In the genomic region with DNA sequence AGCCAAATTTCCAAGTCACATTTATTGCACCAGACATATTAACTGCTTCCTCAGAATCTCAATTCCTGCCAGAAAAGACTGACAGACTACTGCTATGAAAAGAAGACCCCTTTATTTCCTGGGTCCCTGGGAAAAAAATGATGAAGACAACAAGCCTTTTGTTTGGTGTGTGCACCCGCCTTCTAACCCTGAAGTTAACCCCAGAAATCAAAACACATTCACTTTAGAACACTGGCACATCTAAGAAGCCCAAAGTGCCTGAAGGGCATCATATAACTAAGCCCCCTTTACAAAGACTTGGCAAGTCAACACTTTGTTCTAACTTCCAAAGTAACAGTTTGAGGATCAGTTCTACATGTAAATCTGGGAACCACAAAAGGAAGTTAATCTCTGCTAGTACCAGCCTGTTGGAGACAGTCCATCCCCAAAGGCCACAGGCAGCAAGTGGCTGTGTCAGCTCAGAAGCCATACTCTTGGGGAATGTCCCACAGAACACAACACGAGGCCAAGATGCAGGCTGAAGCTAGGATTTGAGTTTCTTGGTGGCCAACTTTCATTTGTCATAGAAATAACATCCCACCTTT, we compare ENCODE assay signal across 23 cellular contexts. TPM values are rescaled to one million over a fixed set of nuclear protein-coding genes. Genes with fewer than 3 reads are reported as not detected.
DNase-seq lines count a peak whose midpoint lies in the region; TF ChIP-seq lines count a peak whose summit lies in the region.
"Had no signal": no experiment of that assay in that cellular context is flagged by ENCODE, and none has a peak within 500 bp of the region (broad histone marks: within the 10 kb centered on the region; RNA-seq: fewer than 3 reads in every experiment).

No MANE protein-coding gene starts in this region.

- TF ChIP-seq CTCF in endothelial cell (IDR thresholded peaks at IDR 0.05; ENCODE audit: unreplicated experiment), result no peak
- no peak for TF ChIP-seq CTCF in vagina (IDR thresholded peaks at IDR 0.05)

- H3K9ac ChIP-seq in SK-N-MC (ENCODE audit: insufficient read length), result peak overlapping the region; percentile 41

- intact Hi-C loops in vagina (cut with DNase I), result no loop called here

- no peaks in the 10 kb centered on the region for H3K9me3 Mint-ChIP-seq in endothelial cell (ENCODE audit: unreplicated experiment)
- H3K9me3 Mint-ChIP-seq: activated T-cell treated with anti-CD3 and anti-CD28 coated beads, Interleukin-2, amount 50 U/mL, for 24 hours; effector memory CD8-positive, alpha-beta T cell; HFFc6; naive thymus-derived CD8-positive, alpha-beta T cell had no signal

- H3K27ac Mint-ChIP-seq in endothelial cell (ENCODE audit: unreplicated experiment), result peak overlapping the region; percentile 96
- H3K27ac Mint-ChIP-seq: activated T-cell treated with anti-CD3 and anti-CD28 coated beads, Interleukin-2, amount 50 U/mL, for 24 hours; effector memory CD8-positive, alpha-beta T cell; HFFc6 had no signal

- H3K27ac ChIP-seq in SK-N-MC (peak overlapping the region; percentile 94), vagina (peak overlapping the region; percentile 36)
- H3K27ac ChIP-seq: pancreas had no signal

- H3K4me3 Mint-ChIP-seq in endothelial cell (ENCODE audit: unreplicated experiment), result no peak overlapping the region
- H3K4me3 Mint-ChIP-seq: activated T-cell treated with anti-CD3 and anti-CD28 coated beads, Interleukin-2, amount 50 U/mL, for 24 hours; effector memory CD8-positive, alpha-beta T cell; HFFc6; naive thymus-derived CD8-positive, alpha-beta T cell had no signal

- H3K4me1 ChIP-seq in vagina, result peaks cover 8% of the 10 kb centered on the region
- H3K4me1 ChIP-seq: colonic mucosa, pancreas, right lobe of liver had no signal

- no peaks in the 10 kb centered on the region for H3K9me3 ChIP-seq in SK-N-MC (ENCODE audit: low read depth, low read length)
- no peaks in the 10 kb centered on the region for H3K9me3 ChIP-seq in vagina
- H3K9me3 ChIP-seq: adrenal gland, colonic mucosa, pancreas, right lobe of liver had no signal

- H3K36me3 ChIP-seq in SK-N-MC (ENCODE audit: insufficient read depth, low read length), result no peaks in the 10 kb centered on the region
- no peaks in the 10 kb centered on the region for H3K36me3 ChIP-seq in vagina
- H3K36me3 ChIP-seq: adrenal gland, colonic mucosa, pancreas, right lobe of liver had no signal

- no peak for DNase-seq in SK-N-MC (ENCODE audit: low read depth, low spot score)
- no peak for DNase-seq in endothelial cell (ENCODE audit: low spot score)
- DNase-seq in medulla oblongata (ENCODE audit: extremely low spot score), result peak; percentile 18
- no peak for DNase-seq in vagina (ENCODE audit: extremely low spot score in 2 of 2)
- no peak for DNase-seq in activated CD4-positive, CD25-positive, alpha-beta regulatory T cell treated with anti-CD3 and anti-CD28 coated beads, Interleukin-2, amount 50 U/mL, for 72 hours
- DNase-seq in DMS153 (lab: John Stamatoyannopoulos, UW), result no peak
- DNase-seq in NCI-H187 treated with DMSO at 0.1 percent for 48 hours (lab: John Stamatoyannopoulos, UW), result no peak
- DNase-seq: activated T-cell treated with anti-CD3 and anti-CD28 coated beads, Interleukin-2, amount 50 U/mL, for 24 hours; adrenal gland; effector memory CD8-positive, alpha-beta T cell; glutamatergic neuron; HFFc6; kidney glomerular epithelial cell; naive thymus-derived CD8-positive, alpha-beta T cell; NCI-H1105 treated with DMSO at 0.1 percent for 48 hours; NCI-H2081 treated with DMSO at 0.1 percent for 48 hours; NCI-H345; pancreas; right lobe of liver; SHP77 treated with DMSO at 0.1 percent for 48 hours; stimulated activated naive CD8-positive, alpha-beta T cell treated with anti-CD3 and anti-CD28 coated beads, Interleukin-15, Interleukin-2, amounts not matched to agents 100 U/mL and 50 U/mL, for 24 hours; T-helper 1 cell had no signal

- H3K4me3 ChIP-seq in SK-N-MC, result peak overlapping the region; percentile 56
- no peak overlapping the region for H3K4me3 ChIP-seq in vagina
- H3K4me3 ChIP-seq: adrenal gland, colonic mucosa, pancreas, right lobe of liver had no signal

- no peak for TF ChIP-seq POLR2A in vagina (IDR thresholded peaks at IDR 0.05)

- H3K27me3 ChIP-seq in vagina, result no peaks in the 10 kb centered on the region
- H3K27me3 ChIP-seq: adrenal gland, colonic mucosa, pancreas, right lobe of liver had no signal

- H3K36me3 Mint-ChIP-seq in endothelial cell (ENCODE audit: low read depth, unreplicated experiment), result no peaks in the 10 kb centered on the region
- H3K36me3 Mint-ChIP-seq: naive thymus-derived CD8-positive, alpha-beta T cell had no signal

- peaks cover 37% of the 10 kb centered on the region for H3K4me1 Mint-ChIP-seq in endothelial cell (ENCODE audit: unreplicated experiment)

- peaks cover 3% of the 10 kb centered on the region for H3K27me3 Mint-ChIP-seq in endothelial cell (ENCODE audit: unreplicated experiment)
- H3K27me3 Mint-ChIP-seq: activated T-cell treated with anti-CD3 and anti-CD28 coated beads, Interleukin-2, amount 50 U/mL, for 24 hours; effector memory CD8-positive, alpha-beta T cell had no signal

RNA-seq across cellular contexts. Expression of gene ATP1B3, which starts 16.3 kb away (rescaled TPM):
- total RNA-seq in endothelial cell (ENCODE audit: unreplicated experiment) (273 TPM), vagina (88.1 TPM)
